ENCODE assay signal across 8 cellular contexts in genomic region chr4:6200011-6200921, GRCh38. TPM values are rescaled to one million over a fixed set of nuclear protein-coding genes. Genes with fewer than 3 reads are reported as not detected.
DNase-seq lines count a peak whose midpoint lies in the region; ATAC-seq and TF ChIP-seq lines count a peak whose summit lies in the region.

Gene JAKMIP1, minus strand, starts transcription at chr4:6200549. Its CDS starts 87,699 bp downstream, at chr4:6112850.

- H3K27me3 ChIP-seq in PC-3 (ENCODE audit: low read length) (peaks cover 22% of the 10 kb centered on the region), transverse colon (peaks cover 60% of the 10 kb centered on the region)

- peak within 1 kb of the TSS; percentile 80 for H3K4me3 Mint-ChIP-seq in glutamatergic neuron (ENCODE audit: unreplicated experiment)

- peak within 1 kb of the TSS; percentile 93 for H3K4me2 ChIP-seq in PC-3 (ENCODE audit: low read length)

- 3% methylated on average over 79 of the region's 107 CpGs; no CpG with 5 or more reads in 1 of the 2 donors for WGBS in transverse colon (ENCODE audit: low coverage in 1 of 2), 2 donors

- H2AFZ ChIP-seq in PC-3 (ENCODE audit: low read length), result peak within 1 kb of the TSS; percentile 64

- ATAC-seq in GM18868 (IDR thresholded peaks at IDR 0.05; ENCODE audit: unreplicated experiment) (peak; percentile 82), HG03103 (IDR thresholded peaks at IDR 0.05; ENCODE audit: low read depth, unreplicated experiment) (peak; percentile 65), PC-3 (peak; percentile 72)

- CTCF ChIA-PET in PC-3 (lab: Charles Lee), result interaction anchor here (0.6 kb wide), 1 partner anchor 347 kb away, joined by 7 read pairs; no protein-coding TSS in a partner anchor

- H3K4me1 ChIP-seq in PC-3 (ENCODE audit: insufficient read depth, low read length), result 0 out of 2 replicates have a peak, but pooled peaks cover 3% of the 10 kb centered on the region
- peaks cover 0 to 16% (median 14%) of the 10 kb centered on the region in 4 donors for H3K4me1 ChIP-seq in transverse colon

- H3K9me3 Mint-ChIP-seq in glutamatergic neuron (ENCODE audit: unreplicated experiment), result peaks cover 14% of the 10 kb centered on the region

- TF ChIP-seq CTCF in PC-3 (conservative IDR thresholded peaks at IDR 0.05; ENCODE audit: low read depth, low read length) (no peak), glutamatergic neuron (IDR thresholded peaks at IDR 0.05; ENCODE audit: partially characterized antibody, unreplicated experiment) (no peak), transverse colon (IDR thresholded peaks at IDR 0.05) (no peak)

- H3K4me1 Mint-ChIP-seq in glutamatergic neuron (ENCODE audit: low read depth, unreplicated experiment), result peaks cover 7% of the 10 kb centered on the region

- H3K27me3 Mint-ChIP-seq in glutamatergic neuron (ENCODE audit: unreplicated experiment), result peaks cover 13% of the 10 kb centered on the region

- no peaks in the 10 kb centered on the region for H3K36me3 ChIP-seq in PC-3 (ENCODE audit: low read depth, low read length)
- no peaks in the 10 kb centered on the region for H3K36me3 ChIP-seq in transverse colon

- H3K36me3 Mint-ChIP-seq in glutamatergic neuron (ENCODE audit: unreplicated experiment), result peaks cover 3% of the 10 kb centered on the region

- no peak for TF ChIP-seq POLR2A in transverse colon (IDR thresholded peaks at IDR 0.05)

- no peaks in the 10 kb centered on the region for H3F3A ChIP-seq in PC-3 (ENCODE audit: low read length, unreplicated experiment)

- DNase-seq in AG08396 (ENCODE audit: low spot score), result peak; percentile 92
- DNase-seq in PC-3, result peak; percentile 67
- peak; percentile 85 for DNase-seq in activated gamma-delta T cell treated with anti-CD3 and anti-CD28 coated beads, Interleukin-2, amount 50 U/mL, for 16 hours (ENCODE audit: low read depth)
- DNase-seq in glutamatergic neuron, result peak; percentile 97
- peak; percentile 40 for DNase-seq in pons (ENCODE audit: low spot score)
- peak; percentile 82 for DNase-seq in transverse colon

- no TSS peak for BruUV-seq in PC-3 (replicated peaks; lab: Mats Ljungman, UMichigan)

- H3K79me2 ChIP-seq in PC-3 (ENCODE audit: low read length), result no peaks in the 10 kb centered on the region

- intact Hi-C loops in PC-3 (cut with micrococcal nuclease), result no loop called here
- intact Hi-C loops in transverse colon (cut with DNase I; ENCODE audit: low total_unique reads), result no loop called here

- no peak within 1 kb of the TSS for H3K9ac ChIP-seq in PC-3 (ENCODE audit: low read length)

- no peak within 1 kb of the TSS for H3K27ac ChIP-seq in PC-3 (ENCODE audit: low read length)
- no peak within 1 kb of the TSS for H3K27ac ChIP-seq in transverse colon

- POLR2A ChIA-PET in PC-3 (lab: Charles Lee; ENCODE audit: unreplicated experiment), result interaction anchor here (0.6 kb wide), 1 partner anchor 1740 kb away, joined by 13 read pairs; no protein-coding TSS in a partner anchor

- in situ Hi-C loops in transverse colon (cut with MboI; ENCODE audit: low pct_ligation_motif_present in 1 of 4, low pct_unique_long_range_greater_than_20kb in 1 of 4, low sequenced_read_pairs in 3 of 4), result no loop called here

- no peaks in the 10 kb centered on the region for H3K9me2 ChIP-seq in PC-3 (replicated peaks; ENCODE audit: low read length)

- no peaks in the 10 kb centered on the region for H4K20me1 ChIP-seq in PC-3 (ENCODE audit: low read length)

- H3K9me3 ChIP-seq in PC-3 (ENCODE audit: low read length), result no peaks in the 10 kb centered on the region
- no peaks in the 10 kb centered on the region for H3K9me3 ChIP-seq in transverse colon

- H3K4me3 ChIP-seq in PC-3 (ENCODE audit: low read length) (peak within 1 kb of the TSS; percentile 67), transverse colon (peak within 1 kb of the TSS; percentile 19 to 53 (median 41))

- TF ChIP-seq EP300 in transverse colon (IDR thresholded peaks at IDR 0.05; ENCODE audit: low read depth), result no peak

- H3K27ac Mint-ChIP-seq in glutamatergic neuron (ENCODE audit: unreplicated experiment), result no peak within 1 kb of the TSS

RNA-seq across cellular contexts. Expression of gene JAKMIP1, which starts in this region (rescaled TPM):
- total RNA-seq in PC-3 (2014; rRNA removed) (0.04 and 0.75 TPM in 2 replicates), glutamatergic neuron (ENCODE audit: unreplicated experiment) (2.4 TPM), transverse colon (1 to 10 TPM in 2 of 4 donors, not detected in 2; 1.2 to 1.7 TPM)

Comparison
In these comparisons a context has a peak if more than half of its experiments do, and no peak if none do; other contexts are left out.
1. Peak in DNase-seq, ATAC-seq, H3K4me3 ChIP-seq and H3K4me2 ChIP-seq in PC-3; RNA of the gene not detected or under 1 TPM.
2. DNase-seq: peak in every context shown above with its lines; median percentile 97 in glutamatergic neuron; 92 in AG08396; 85 in activated gamma-delta T cell treated with anti-CD3 and anti-CD28 coated beads, Interleukin-2, amount 50 U/mL, for 16 hours; 82 in transverse colon; 67 in PC-3; 40 in pons.